9 cellular contexts compared by ENCODE assay signal in the genomic region with DNA sequence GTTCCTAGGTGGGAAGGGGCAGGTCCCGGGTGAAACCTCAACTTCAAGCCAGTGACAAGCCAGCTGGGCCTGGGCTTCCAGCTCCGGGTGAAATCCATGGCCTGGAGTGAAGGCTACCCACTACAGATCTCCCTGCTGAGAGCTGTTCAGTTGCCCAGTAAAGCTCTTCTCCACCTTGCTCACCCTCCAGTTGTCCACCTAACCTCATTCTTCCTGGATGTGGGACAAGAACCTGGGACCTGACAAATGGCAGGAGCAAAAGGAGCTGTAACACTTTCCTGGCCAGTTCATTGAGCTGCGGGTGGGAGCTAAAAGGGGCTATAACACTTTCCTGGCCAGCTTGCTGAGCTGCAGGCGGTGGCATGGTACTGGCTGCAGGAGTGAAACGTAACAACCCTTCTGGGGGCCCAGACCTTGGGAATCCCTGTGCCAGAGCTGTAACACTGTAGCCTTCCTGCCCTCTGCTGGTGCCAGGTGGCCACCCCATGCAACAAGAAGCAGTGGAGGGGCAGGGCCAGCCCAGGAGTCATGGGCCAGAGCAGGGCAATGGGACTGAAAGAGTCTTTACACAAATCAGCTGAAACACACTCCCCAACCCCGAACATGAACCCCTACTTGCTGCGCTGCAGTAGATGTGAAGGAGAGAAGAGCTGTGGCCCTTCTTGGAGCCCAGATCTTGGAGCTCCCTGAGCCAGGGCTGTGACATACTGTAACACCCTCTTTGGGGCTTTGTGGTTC. TPM values are rescaled to one million over a fixed set of nuclear protein-coding genes. Genes with fewer than 3 reads are reported as not detected.
DNase-seq lines count a peak whose midpoint lies in the region; ATAC-seq, FAIRE-seq and TF ChIP-seq lines count a peak whose summit lies in the region.
"Had no signal": no experiment of that assay in that cellular context is flagged by ENCODE, and none has a peak within 500 bp of the region (broad histone marks: within the 10 kb centered on the region; RNA-seq: fewer than 3 reads in every experiment).

No MANE protein-coding gene starts in this region.

- peak overlapping the region; percentile 53; the same call in 1 of the 2 replicates for H2BK15ac ChIP-seq in H1 (ENCODE audit: low read length)

- H3K14ac ChIP-seq in H1 (ENCODE audit: insufficient read length): no peak overlapping the region

- H3K4me1 ChIP-seq in H1 (replicated peaks in 1 of 4; ENCODE audit: control insufficient read depth in 3 of 4, insufficient read depth in 4 of 4, low read length in 3 of 4): peaks cover 0 to 9% (median 6%) of the 10 kb centered on the region in 4 experiments; a peak in 5 of 7 replicates

- CTCF ChIA-PET in H1 (lab: Charles Lee; ENCODE audit: partially characterized antibody): interaction anchor here (0.6 to 7.3 kb wide), 56 partner anchors 9 to 799 kb away, joined by 3 to 77 read pairs (median 5); a partner anchor contains a TSS

- H3K27ac Mint-ChIP-seq in stimulated activated naive CD8-positive, alpha-beta T cell treated with anti-CD3 and anti-CD28 coated beads, Interleukin-15, amount 100 ng/mL, for 72 hours: no peak overlapping the region

- no peaks in the 10 kb centered on the region for H3K79me1 ChIP-seq in H1 (ENCODE audit: low read depth, low read length)

- peak; percentile 82 to 89 (median 87) for TF ChIP-seq CTCF in H1 (IDR thresholded peaks at IDR 0.05; ENCODE audit: control extremely low read depth in 1 of 3, insufficient read depth in 1 of 3, low read depth in 1 of 3, low read length in 3 of 3)

- H3K79me2 ChIP-seq in H1 (ENCODE audit: control insufficient read depth in 1 of 2, insufficient read depth in 2 of 2, low read length in 2 of 2): 0 out of 4 replicates have a peak, but pooled peaks cover 0 to 3% of the 10 kb centered on the region in 2 experiments

- peaks cover 16% of the 10 kb centered on the region for H3K27me3 Mint-ChIP-seq in stimulated activated naive CD8-positive, alpha-beta T cell treated with anti-CD3 and anti-CD28 coated beads, Interleukin-15, amount 100 ng/mL, for 72 hours

- H3K9me3 Mint-ChIP-seq in stimulated activated naive CD8-positive, alpha-beta T cell treated with anti-CD3 and anti-CD28 coated beads, Interleukin-15, amount 100 ng/mL, for 72 hours: no peaks in the 10 kb centered on the region

- H4K91ac ChIP-seq in H1 (replicated peaks; ENCODE audit: insufficient read length, low read length): no peak overlapping the region

- H3K27me3 ChIP-seq in H1 (replicated peaks in 1 of 4; ENCODE audit: control insufficient read depth in 3 of 4, extremely low read depth in 1 of 4, insufficient read depth in 3 of 4, low read length in 3 of 4): no peaks in the 10 kb centered on the region
- H3K27me3 ChIP-seq: ascending aorta had no signal

- H2AFZ ChIP-seq in H1 (ENCODE audit: low read length): peak overlapping the region; percentile 99

- POLR2A ChIA-PET in H1 (lab: Charles Lee; ENCODE audit: partially characterized antibody): interaction anchor here (0.5 to 1.5 kb wide), 6 partner anchors 33 to 651 kb away, joined by 3 read pairs; a partner anchor contains a TSS

- H3K4me3 ChIP-seq in H1 (ENCODE audit: extremely low read depth in 1 of 4, insufficient read depth in 2 of 4, low read depth in 3 of 4, low read length in 4 of 4): peak overlapping the region in 3 of 4 experiments; percentile 10 to 50 (median 17); a peak in 5 of 8 replicates
- H3K4me3 ChIP-seq: ascending aorta had no signal

- no peak overlapping the region for H3K27ac ChIP-seq in H1 (ENCODE audit: low read depth, low read length)
- H3K27ac ChIP-seq: ascending aorta had no signal

- ATAC-seq in stimulated activated naive CD8-positive, alpha-beta T cell treated with anti-CD3 and anti-CD28 coated beads, Interleukin-15, amount 100 ng/mL, for 72 hours: peak; percentile 24
- no peak for ATAC-seq in GM21529 (IDR thresholded peaks at IDR 0.05; ENCODE audit: unreplicated experiment)
- ATAC-seq in HG02884 (IDR thresholded peaks at IDR 0.05; ENCODE audit: unreplicated experiment): no peak

- WGBS in H1 (ENCODE audit: extremely low coverage in 1 of 2, insufficient coverage in 1 of 2, insufficient read length in 1 of 2, insufficient replicate concordance in 2 of 2, low coverage in 1 of 2, low lambda C conversion rate in 2 of 2, missing lambda C conversion rate in 1 of 2), 2 experiments: 48% methylated on average over 7 of the region's 7 CpGs; no CpG with 5 or more reads in 1 of the 2 experiments

- no peaks in the 10 kb centered on the region for H3K4me1 Mint-ChIP-seq in stimulated activated naive CD8-positive, alpha-beta T cell treated with anti-CD3 and anti-CD28 coated beads, Interleukin-15, amount 100 ng/mL, for 72 hours

- no peaks in the 10 kb centered on the region for H3K36me3 ChIP-seq in H1 (ENCODE audit: control insufficient read depth in 2 of 4, insufficient read depth in 4 of 4, low read length in 3 of 4)
- H3K36me3 ChIP-seq: ascending aorta had no signal

- H3K9me3 ChIP-seq in H1 (ENCODE audit: insufficient read depth in 2 of 2, low read depth in 1 of 2, low read length in 1 of 2): no peaks in the 10 kb centered on the region
- H3K9me3 ChIP-seq: ascending aorta had no signal

- no peak for TF ChIP-seq EP300 in H1 (IDR thresholded peaks at IDR 0.05; ENCODE audit: borderline replicate concordance in 1 of 2, low read depth in 2 of 2, low read length in 2 of 2)

- no peak overlapping the region for H2AK5ac ChIP-seq in H1 (ENCODE audit: low read depth, low read length)

- no peak overlapping the region for H2BK20ac ChIP-seq in H1 (ENCODE audit: low read length)

- no peak overlapping the region for H3K23ac ChIP-seq in H1 (ENCODE audit: insufficient read length)

- TF ChIP-seq POLR2A in H1 (IDR thresholded peaks at IDR 0.05; ENCODE audit: control extremely low read depth in 1 of 2, low read depth in 2 of 2, low read length in 2 of 2): no peak

- H3K9ac ChIP-seq in H1 (replicated peaks in 1 of 4; ENCODE audit: extremely low read depth in 1 of 4, low read depth in 3 of 4, low read length in 3 of 4): no peak overlapping the region

- H2BK5ac ChIP-seq in H1 (ENCODE audit: low read depth, low read length): no peak overlapping the region

- peak; percentile 14 for DNase-seq in activated CD8-positive, alpha-beta memory T cell treated with anti-CD3 and anti-CD28 coated beads, Interleukin-2, amount 50 U/mL, for 4 hours
- no peak for DNase-seq in activated CD8-positive, alpha-beta memory T cell treated with anti-CD3 and anti-CD28 coated beads, Interleukin-2, amount 50 U/mL, for 48 hours
- DNase-seq in NOMO-1 (lab: John Stamatoyannopoulos, UW; ENCODE audit: unreplicated experiment in 2 of 2) (peak; percentile 24 to 26), H1 (ENCODE audit: low read depth in 1 of 2, low spot score in 2 of 2) (peak in 1 of 2 experiments; percentile 54), NCI-H1048 (lab: John Stamatoyannopoulos, UW) (no peak)
- DNase-seq in stimulated activated naive CD8-positive, alpha-beta T cell treated with anti-CD3 and anti-CD28 coated beads, Interleukin-15, amount 100 ng/mL, for 72 hours: peak; percentile 13 to 43

- no peak for FAIRE-seq in H1 (lab: Jason Lieb, UNC)

- no peak overlapping the region for H2BK12ac ChIP-seq in H1 (ENCODE audit: low read depth, low read length)

- no peaks in the 10 kb centered on the region for H4K20me1 ChIP-seq in H1 (replicated peaks in 1 of 2; ENCODE audit: control insufficient read depth in 1 of 2, insufficient read depth in 2 of 2, low read length in 2 of 2)

- no peak overlapping the region for H3K56ac ChIP-seq in H1 (replicated peaks; ENCODE audit: insufficient read length, low read depth, low read length)

- no peak overlapping the region for H4K5ac ChIP-seq in H1 (ENCODE audit: insufficient read length, low read depth, low read length)

- no peak overlapping the region for H2BK120ac ChIP-seq in H1 (replicated peaks; ENCODE audit: low read depth, low read length)

- H4K8ac ChIP-seq in H1 (ENCODE audit: extremely low read depth, insufficient read depth, low read length): 0 out of 2 replicates have a peak overlapping the region, but pooled peaks have one; percentile 94

- no peak overlapping the region for H3K4ac ChIP-seq in H1 (replicated peaks; ENCODE audit: insufficient read length, low read depth, low read length)

- H3K23me2 ChIP-seq in H1 (ENCODE audit: low read depth, low read length): no peaks in the 10 kb centered on the region; the same call in 1 of the 2 replicates

- no peak overlapping the region for H3K4me3 Mint-ChIP-seq in stimulated activated naive CD8-positive, alpha-beta T cell treated with anti-CD3 and anti-CD28 coated beads, Interleukin-15, amount 100 ng/mL, for 72 hours

- TF ChIP-seq RAD21 in H1 (IDR thresholded peaks at IDR 0.05 in 1 of 2, conservative IDR thresholded peaks at IDR 0.05 in 1 of 2; ENCODE audit: low read depth in 2 of 2, low read length in 2 of 2): peak; percentile 87 to 89

- H3K18ac ChIP-seq in H1 (ENCODE audit: extremely low read depth, low read length): no peak overlapping the region

- peak overlapping the region in 1 of 2 experiments; percentile 66; a peak in 2 of 4 replicates for H3K4me2 ChIP-seq in H1 (ENCODE audit: insufficient read depth in 1 of 2, low read depth in 2 of 2, low read length in 2 of 2)

TF ChIP-seq in H1, 55 proteins besides CTCF, POLR2A, EP300 and RAD21 (continues in another document):
- TF ChIP-seq SUZ12 (IDR thresholded peaks at IDR 0.05; ENCODE audit: low read length) (no peak), TAF1 (IDR thresholded peaks at IDR 0.05; ENCODE audit: low read depth, low read length) (no peak), SIX5 (IDR thresholded peaks at IDR 0.05; ENCODE audit: low read depth, low read length) (no peak), BRCA1 (IDR thresholded peaks at IDR 0.05; ENCODE audit: low read depth, low read length) (no peak)

RNA-seq across cellular contexts. Expression of a gene that starts 3.6 kb away (rescaled TPM):
- total RNA-seq in H1 (2021; fragmentation: NEBNext Ultra II Directional; extraction: Animal tissue kit (Norgen Biotek cat#: 25700)): 7.7 and 7.8 TPM in 2 replicates
- polyA plus RNA-seq in H1 (2011; rRNA removed): 1.2 and 1.5 TPM in 2 replicates
- 1.8 TPM for polyA plus RNA-seq in H1 (2011; cell fraction: cytosol; rRNA removed)
- polyA plus RNA-seq in H1 (2011; cell fraction: nucleus; rRNA removed): 1.0 TPM
- 3.5 to 5.6 TPM (median 4.6 TPM) in 4 replicates for polyA plus RNA-seq in H1 (2012, experiment 1 of 2)
- 0.73 TPM for polyA plus RNA-seq in H1 (2012, experiment 2 of 2)
- polyA plus RNA-seq in H1 (2013, experiment 1 of 2): 4.3 TPM
- 3.9 TPM for polyA plus RNA-seq in H1 (2013, experiment 2 of 2)
- 0.79 and 2.0 TPM in 2 replicates for polyA minus RNA-seq in H1 (2011; rRNA and poly(A)+ RNA removed)
- 2.5 TPM for polyA minus RNA-seq in H1 (2011; cell fraction: cytosol; rRNA and poly(A)+ RNA removed)
- 3.0 TPM for polyA minus RNA-seq in H1 (2011; cell fraction: nucleus; rRNA and poly(A)+ RNA removed)

RNA-seq across cellular contexts. Expression of a gene that starts 33.4 kb away (rescaled TPM):
- total RNA-seq in H1 (2021; fragmentation: NEBNext Ultra II Directional; extraction: Animal tissue kit (Norgen Biotek cat#: 25700)): 23.3 and 32.4 TPM in 2 replicates
- 11.8 and 19.7 TPM in 2 replicates for polyA plus RNA-seq in H1 (2011; rRNA removed)
- polyA plus RNA-seq in H1 (2011; cell fraction: cytosol; rRNA removed): 24.8 TPM
- 20.7 TPM for polyA plus RNA-seq in H1 (2011; cell fraction: nucleus; rRNA removed)
- 19.8 to 26.7 TPM (median 22.1 TPM) in 4 replicates for polyA plus RNA-seq in H1 (2012, experiment 1 of 2)
- 2.5 TPM for polyA plus RNA-seq in H1 (2012, experiment 2 of 2)
- 17.1 TPM for polyA plus RNA-seq in H1 (2013, experiment 1 of 2)
- polyA plus RNA-seq in H1 (2013, experiment 2 of 2): 16.3 TPM
- polyA minus RNA-seq in H1 (2011; rRNA and poly(A)+ RNA removed): 29.2 and 34.1 TPM in 2 replicates
- 15.0 TPM for polyA minus RNA-seq in H1 (2011; cell fraction: cytosol; rRNA and poly(A)+ RNA removed)
- 76.8 TPM for polyA minus RNA-seq in H1 (2011; cell fraction: nucleus; rRNA and poly(A)+ RNA removed)

Comparison
In these comparisons a context has a peak if more than half of its experiments do, and no peak if none do; other contexts are left out.
1. DNase-seq: peak in activated CD8-positive, alpha-beta memory T cell treated with anti-CD3 and anti-CD28 coated beads, Interleukin-2, amount 50 U/mL, for 4 hours (single experiment), NOMO-1 (2 of 2) and stimulated activated naive CD8-positive, alpha-beta T cell treated with anti-CD3 and anti-CD28 coated beads, Interleukin-15, amount 100 ng/mL, for 72 hours (2 of 2); none in activated CD8-positive, alpha-beta memory T cell treated with anti-CD3 and anti-CD28 coated beads, Interleukin-2, amount 50 U/mL, for 48 hours (single experiment) and NCI-H1048 (single experiment).